8 cellular contexts compared by ENCODE assay signal in genomic region chr2:72934683-72935610, GRCh38. TPM values are rescaled to one million over a fixed set of nuclear protein-coding genes. Genes with fewer than 3 reads are reported as not detected.
DNase-seq lines count a peak whose midpoint lies in the region; ATAC-seq, FAIRE-seq and TF ChIP-seq lines count a peak whose summit lies in the region.

No MANE protein-coding gene starts in this region.

- ATAC-seq in HepG2 (peak; percentile 82), GM21390 (IDR thresholded peaks at IDR 0.05; ENCODE audit: unreplicated experiment) (no peak)

- peaks cover 9% of the 10 kb centered on the region; the same call in 1 of the 2 replicates for H3K4me1 ChIP-seq in HepG2 (ENCODE audit: insufficient read depth, low read length)

- BruUV-seq in HepG2 (replicated peaks; lab: Mats Ljungman, UMichigan), result no TSS peak

- DNase-seq in GM10266 (ENCODE audit: extremely low spot score) (peak; percentile 62), H7 (peak; percentile 90), RCC 7860 (ENCODE audit: low spot score) (peak; percentile 36), HepG2 (ENCODE audit: low spot score) (peak; percentile 73), NCI-H2107 (lab: John Stamatoyannopoulos, UW) (no peak), DMS153 treated with DMSO at 0.1 percent for 48 hours (lab: John Stamatoyannopoulos, UW; ENCODE audit: unreplicated experiment) (no peak), T-helper 1 cell (no peak)

- H3K9ac ChIP-seq in HepG2 (ENCODE audit: insufficient read depth, low read depth, low read length), result no peak overlapping the region

- no peak for FAIRE-seq in RCC 7860 (lab: Jason Lieb, UNC)
- peak; percentile 92 for FAIRE-seq in HepG2 (lab: Jason Lieb, UNC)

- H3K36me3 ChIP-seq in H7 (replicated peaks; ENCODE audit: control insufficient read depth, insufficient read depth, low read length), result no peaks in the 10 kb centered on the region
- H3K36me3 ChIP-seq in HepG2 (replicated peaks in 1 of 2; ENCODE audit: control insufficient read depth in 1 of 2, insufficient read depth in 2 of 2, low read length in 2 of 2), result no peaks in the 10 kb centered on the region

- CTCF ChIA-PET in HepG2 (lab: Yijun Ruan, JAX; ENCODE audit: low intra/inter-chr PET ratio, low total read pairs), result interaction anchor here (0.6 to 4.9 kb wide), 3 partner anchors 41 to 72 kb away, joined by 3 to 67 read pairs (median 3); no protein-coding TSS in a partner anchor

- H3K79me2 ChIP-seq in HepG2 (ENCODE audit: insufficient read depth, low read length), result no peaks in the 10 kb centered on the region

- H4K20me1 ChIP-seq in HepG2 (ENCODE audit: insufficient read depth, low read length), result no peaks in the 10 kb centered on the region; the same call in 1 of the 2 replicates

- peak; percentile 52 for TF ChIP-seq CTCF in GM10266 (IDR thresholded peaks at IDR 0.05; ENCODE audit: control insufficient read depth, insufficient read depth, low read depth, missing control alignments)
- peak; percentile 91 for TF ChIP-seq CTCF in HepG2 (CRISPR knock-in tag; IDR thresholded peaks at IDR 0.05)

- H2AFZ ChIP-seq in HepG2 (ENCODE audit: low read length), result no peak overlapping the region

- peak; percentile 83 for TF ChIP-seq RAD21 in HepG2 (CRISPR knock-in tag; IDR thresholded peaks at IDR 0.05)

- H3K4me3 ChIP-seq in H7 (ENCODE audit: insufficient read depth, low read depth, low read length), result no peak overlapping the region
- H3K4me3 ChIP-seq in HepG2 (replicated peaks in 1 of 3; ENCODE audit: insufficient read depth in 1 of 3, low read depth in 2 of 3, low read length in 3 of 3), result no peak overlapping the region

- no peak overlapping the region for H3K27ac ChIP-seq in HepG2 (ENCODE audit: extremely low read length, insufficient read depth, low read length)

- TF ChIP-seq POLR2A in HepG2 (IDR thresholded peaks at IDR 0.05; ENCODE audit: insufficient read depth in 1 of 2, low read depth in 2 of 2, low read length in 2 of 2), result no peak

- TF ChIP-seq EP300 in HepG2 (IDR thresholded peaks at IDR 0.05; ENCODE audit: low read depth in 2 of 2, low read length in 2 of 2) (no peak), HepG2 (CRISPR knock-in tag; IDR thresholded peaks at IDR 0.05; ENCODE audit: borderline replicate concordance) (no peak)

- 55% methylated on average over 14 of the region's 14 CpGs for WGBS in HepG2 (ENCODE audit: low lambda C conversion rate)

- POLR2A ChIA-PET in HepG2 (lab: Yijun Ruan, JAX), result interaction anchor here (1.2 kb wide), 1 partner anchor 16 kb away, joined by 4 read pairs; no protein-coding TSS in a partner anchor

- intact Hi-C loops in HepG2 (cut with micrococcal nuclease; ENCODE audit: unreplicated experiment), result loop anchor here (1.0 kb wide), 1 partner anchor 42 kb away; no protein-coding TSS in a partner anchor

- no peaks in the 10 kb centered on the region for H3K9me3 ChIP-seq in HepG2 (ENCODE audit: low read length)

- H3K27me3 ChIP-seq in H7 (ENCODE audit: control insufficient read depth, insufficient read depth, low read length) (peaks cover 21% of the 10 kb centered on the region), HepG2 (ENCODE audit: control insufficient read depth in 1 of 2, insufficient read depth in 2 of 2, low read length in 2 of 2) (peaks cover 0 to 10% of the 10 kb centered on the region in 2 experiments; a peak in 2 of 5 replicates)

- no peak overlapping the region for H3K4me2 ChIP-seq in HepG2 (ENCODE audit: low read depth, low read length)

- in situ Hi-C loops in HepG2 (cut with HindIII; ENCODE audit: extremely low pct_ligation_motif_present, low pct_unique_long_range_greater_than_20kb), result loop anchor here (5.0 kb wide), 1 partner anchor 43 kb away; no protein-coding TSS in a partner anchor

TF ChIP-seq in HepG2, 621 proteins besides CTCF, POLR2A, EP300 and RAD21 (continues in another document):
- TF ChIP-seq, protein P1, sequence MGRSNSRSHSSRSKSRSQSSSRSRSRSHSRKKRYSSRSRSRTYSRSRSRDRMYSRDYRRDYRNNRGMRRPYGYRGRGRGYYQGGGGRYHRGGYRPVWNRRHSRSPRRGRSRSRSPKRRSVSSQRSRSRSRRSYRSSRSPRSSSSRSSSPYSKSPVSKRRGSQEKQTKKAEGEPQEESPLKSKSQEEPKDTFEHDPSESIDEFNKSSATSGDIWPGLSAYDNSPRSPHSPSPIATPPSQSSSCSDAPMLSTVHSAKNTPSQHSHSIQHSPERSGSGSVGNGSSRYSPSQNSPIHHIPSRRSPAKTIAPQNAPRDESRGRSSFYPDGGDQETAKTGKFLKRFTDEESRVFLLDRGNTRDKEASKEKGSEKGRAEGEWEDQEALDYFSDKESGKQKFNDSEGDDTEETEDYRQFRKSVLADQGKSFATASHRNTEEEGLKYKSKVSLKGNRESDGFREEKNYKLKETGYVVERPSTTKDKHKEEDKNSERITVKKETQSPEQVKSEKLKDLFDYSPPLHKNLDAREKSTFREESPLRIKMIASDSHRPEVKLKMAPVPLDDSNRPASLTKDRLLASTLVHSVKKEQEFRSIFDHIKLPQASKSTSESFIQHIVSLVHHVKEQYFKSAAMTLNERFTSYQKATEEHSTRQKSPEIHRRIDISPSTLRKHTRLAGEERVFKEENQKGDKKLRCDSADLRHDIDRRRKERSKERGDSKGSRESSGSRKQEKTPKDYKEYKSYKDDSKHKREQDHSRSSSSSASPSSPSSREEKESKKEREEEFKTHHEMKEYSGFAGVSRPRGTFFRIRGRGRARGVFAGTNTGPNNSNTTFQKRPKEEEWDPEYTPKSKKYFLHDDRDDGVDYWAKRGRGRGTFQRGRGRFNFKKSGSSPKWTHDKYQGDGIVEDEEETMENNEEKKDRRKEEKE (IDR thresholded peaks at IDR 0.05), result no peak
- no peak for TF ChIP-seq SAFB2 (CRISPR knock-in tag; IDR thresholded peaks at IDR 0.05; ENCODE audit: borderline replicate concordance, low read depth)
- 0 out of 2 replicates have a peak, but pooled peaks have one; percentile 29 for TF ChIP-seq MEIS1 (CRISPR knock-in tag; IDR thresholded peaks at IDR 0.05; ENCODE audit: borderline replicate concordance)
- TF ChIP-seq HNRNPH1 (optimal IDR thresholded peaks at IDR 0.05; ENCODE audit: low read depth, low read length), result no peak
- TF ChIP-seq LCORL (IDR thresholded peaks at IDR 0.05), result no peak
- no peak for TF ChIP-seq LCORL (CRISPR knock-in tag; IDR thresholded peaks at IDR 0.05)
- TF ChIP-seq PLRG1 (conservative IDR thresholded peaks at IDR 0.05), result no peak

RNA-seq across cellular contexts. Expression of gene EMX1, which starts 17.6 kb away (rescaled TPM):
- 0.28 and 1.6 TPM in 2 replicates for total RNA-seq in H7 (2014; rRNA removed; shearing (Covaris generic))
- total RNA-seq in HepG2 (2016; rRNA removed; fragmentation: Illumina TruSeq; extraction: Trizol), result 3.9 and 4.9 TPM in 2 replicates
- 1.4 and 3.6 TPM in 2 replicates for total RNA-seq in HepG2 (2016; cell fraction: cytosol; rRNA removed; fragmentation: Illumina TruSeq; extraction: Trizol; ENCODE audit: low read depth)
- total RNA-seq in HepG2 (2016; cell fraction: insoluble cytoplasmic fraction; rRNA removed; fragmentation: Illumina TruSeq; extraction: Trizol), result 3.5 and 4.5 TPM in 2 replicates
- 3.1 and 4.4 TPM in 2 replicates for total RNA-seq in HepG2 (2016; cell fraction: membrane; rRNA removed; fragmentation: Illumina TruSeq; extraction: Trizol)
- total RNA-seq in HepG2 (2016; cell fraction: nucleus; rRNA removed; fragmentation: Illumina TruSeq; extraction: Trizol), result 2.2 and 2.3 TPM in 2 replicates
- polyA plus RNA-seq in HepG2 (2011; rRNA removed), result 0.62 and 0.63 TPM in 2 replicates
- 0.30 and 0.45 TPM in 2 replicates for polyA plus RNA-seq in HepG2 (2011; cell fraction: cytosol; rRNA removed)
- 1.3 and 2.0 TPM in 2 replicates for polyA plus RNA-seq in HepG2 (2011; cell fraction: nucleus; rRNA removed)
- 0.61 and 0.76 TPM in 2 replicates for polyA plus RNA-seq in HepG2 (2012)
- 1.7 and 2.7 TPM in 2 replicates for polyA plus RNA-seq in HepG2 (2016; cell fraction: cytosol; fragmentation: Illumina TruSeq; extraction: Trizol; ENCODE audit: low read depth)
- polyA plus RNA-seq in HepG2 (2016; cell fraction: insoluble cytoplasmic fraction; fragmentation: Illumina TruSeq; extraction: Trizol; ENCODE audit: low read depth), result 4.2 and 5.5 TPM in 2 replicates
- 4.4 and 4.5 TPM in 2 replicates for polyA plus RNA-seq in HepG2 (2016; cell fraction: membrane; fragmentation: Illumina TruSeq; extraction: Trizol; ENCODE audit: low read depth)
- polyA plus RNA-seq in HepG2 (2016; cell fraction: nucleus; fragmentation: Illumina TruSeq; extraction: Trizol; ENCODE audit: insufficient read depth, low read depth), result 6.4 and 7.2 TPM in 2 replicates
- polyA minus RNA-seq in HepG2 (2011; rRNA and poly(A)+ RNA removed; ENCODE audit: low replicate concordance), result 0.58 TPM in 1 of 2 replicates, not detected in the other
- polyA minus RNA-seq in HepG2 (2011; cell fraction: cytosol; rRNA and poly(A)+ RNA removed), result 0.79 TPM in 1 of 2 replicates, not detected in the other
- 0.64 and 0.87 TPM in 2 replicates for polyA minus RNA-seq in HepG2 (2011; cell fraction: nucleus; rRNA and poly(A)+ RNA removed)

RNA-seq across cellular contexts. Expression of gene SPR, which starts 47.7 kb away (rescaled TPM):
- 3.7 and 8.0 TPM in 2 replicates for total RNA-seq in H7 (2014; rRNA removed; shearing (Covaris generic))
- total RNA-seq in HepG2 (2016; rRNA removed; fragmentation: Illumina TruSeq; extraction: Trizol), result 85.0 and 96.0 TPM in 2 replicates
- total RNA-seq in HepG2 (2016; cell fraction: cytosol; rRNA removed; fragmentation: Illumina TruSeq; extraction: Trizol; ENCODE audit: low read depth), result 38.7 and 40.4 TPM in 2 replicates
- total RNA-seq in HepG2 (2016; cell fraction: insoluble cytoplasmic fraction; rRNA removed; fragmentation: Illumina TruSeq; extraction: Trizol), result 80.0 and 95.9 TPM in 2 replicates
- total RNA-seq in HepG2 (2016; cell fraction: membrane; rRNA removed; fragmentation: Illumina TruSeq; extraction: Trizol), result 62.4 and 65.7 TPM in 2 replicates
- 45.5 and 49.4 TPM in 2 replicates for total RNA-seq in HepG2 (2016; cell fraction: nucleus; rRNA removed; fragmentation: Illumina TruSeq; extraction: Trizol)
- 32.4 and 34.0 TPM in 2 replicates for polyA plus RNA-seq in HepG2 (2011; rRNA removed)
- 36.8 and 38.2 TPM in 2 replicates for polyA plus RNA-seq in HepG2 (2011; cell fraction: cytosol; rRNA removed)
- 13.3 and 15.7 TPM in 2 replicates for polyA plus RNA-seq in HepG2 (2011; cell fraction: nucleus; rRNA removed)
- polyA plus RNA-seq in HepG2 (2012), result 30.9 and 32.8 TPM in 2 replicates
- polyA plus RNA-seq in HepG2 (2016; cell fraction: cytosol; fragmentation: Illumina TruSeq; extraction: Trizol; ENCODE audit: low read depth), result 35.7 and 40.5 TPM in 2 replicates
- 74.6 and 78.4 TPM in 2 replicates for polyA plus RNA-seq in HepG2 (2016; cell fraction: insoluble cytoplasmic fraction; fragmentation: Illumina TruSeq; extraction: Trizol; ENCODE audit: low read depth)
- polyA plus RNA-seq in HepG2 (2016; cell fraction: membrane; fragmentation: Illumina TruSeq; extraction: Trizol; ENCODE audit: low read depth), result 47.2 and 51.0 TPM in 2 replicates
- 75.3 and 78.1 TPM in 2 replicates for polyA plus RNA-seq in HepG2 (2016; cell fraction: nucleus; fragmentation: Illumina TruSeq; extraction: Trizol; ENCODE audit: insufficient read depth, low read depth)
- polyA minus RNA-seq in HepG2 (2011; rRNA and poly(A)+ RNA removed; ENCODE audit: low replicate concordance), result 28.6 and 36.6 TPM in 2 replicates
- polyA minus RNA-seq in HepG2 (2011; cell fraction: cytosol; rRNA and poly(A)+ RNA removed), result 12.9 and 13.5 TPM in 2 replicates
- 5.4 and 8.7 TPM in 2 replicates for polyA minus RNA-seq in HepG2 (2011; cell fraction: nucleus; rRNA and poly(A)+ RNA removed)

Comparison
In these comparisons a context has a peak if more than half of its experiments do, and no peak if none do; other contexts are left out.
1. DNase-seq: peak in GM10266 (single experiment), H7 (single experiment), RCC 7860 (single experiment) and HepG2 (single experiment); none in NCI-H2107 (single experiment), DMS153 treated with DMSO at 0.1 percent for 48 hours (single experiment) and T-helper 1 cell (0 of 5).